Comparison of ENCODE assay signal across 15 cellular contexts in genomic region chr19:42078058-42078457, GRCh38. TPM values are rescaled to one million over a fixed set of nuclear protein-coding genes. Genes with fewer than 3 reads are reported as not detected.
DNase-seq lines count a peak whose midpoint lies in the region; ATAC-seq and TF ChIP-seq lines count a peak whose summit lies in the region.
"Had no signal": no experiment of that assay in that cellular context is flagged by ENCODE, and none has a peak within 500 bp of the region (broad histone marks: within the 10 kb centered on the region; RNA-seq: fewer than 3 reads in every experiment).

No MANE protein-coding gene starts in this region.

- DNase-seq in activated T-cell treated with anti-CD3 and anti-CD28 coated beads, Interleukin-2, amount 50 U/mL, for 72 hours = no peak
- no peak for DNase-seq in activated T-cell treated with anti-CD3 and anti-CD28 coated beads, Interleukin-2, amount 50 U/mL, for 48 hours
- DNase-seq in fibroblast of the aortic adventitia (ENCODE audit: low read depth) (no peak), GM13977 (ENCODE audit: low spot score) (no peak), SHP77 treated with DMSO at 0.1 percent for 48 hours (lab: John Stamatoyannopoulos, UW) (no peak), GM10266 (ENCODE audit: extremely low spot score) (no peak)
- DNase-seq: anterior cingulate cortex; BE2C; NCI-H1436; stimulated activated CD4-positive, alpha-beta T cell treated with anti-CD3 and anti-CD28 coated beads, Interleukin-4, amount 100 ng/mL, for 1 hour; testis; WERI-Rb-1 had no signal

- H3K27ac Mint-ChIP-seq in activated T-cell treated with anti-CD3 and anti-CD28 coated beads, Interleukin-2, amount 50 U/mL, for 72 hours = peak overlapping the region; percentile 84
- H3K27ac Mint-ChIP-seq in stimulated activated memory B cell treated with anti-CD40 and anti-IgM and Interleukin-4, amounts not matched to agents 10 μg/mL and 1 μg/mL and 100 μg/mL, for 72 hours = peak overlapping the region; percentile 99

- in situ Hi-C loops in GM13977 (cut with MboI; ENCODE audit: low pct_unique_long_range_greater_than_20kb, low sequenced_read_pairs, unreplicated experiment) = no loop called here

- H3K4me1 Mint-ChIP-seq in activated T-cell treated with anti-CD3 and anti-CD28 coated beads, Interleukin-2, amount 50 U/mL, for 72 hours (ENCODE audit: low read depth) = peaks cover 55% of the 10 kb centered on the region
- peaks cover 42% of the 10 kb centered on the region for H3K4me1 Mint-ChIP-seq in stimulated activated memory B cell treated with anti-CD40 and anti-IgM and Interleukin-4, amounts not matched to agents 10 μg/mL and 1 μg/mL and 100 μg/mL, for 72 hours

- H3K4me3 ChIP-seq in fibroblast of the aortic adventitia (ENCODE audit: low read depth, low read length) = peak overlapping the region; percentile 89
- H3K4me3 ChIP-seq: testis had no signal

- H3K9me3 Mint-ChIP-seq in activated T-cell treated with anti-CD3 and anti-CD28 coated beads, Interleukin-2, amount 50 U/mL, for 72 hours = no peaks in the 10 kb centered on the region
- no peaks in the 10 kb centered on the region for H3K9me3 Mint-ChIP-seq in stimulated activated memory B cell treated with anti-CD40 and anti-IgM and Interleukin-4, amounts not matched to agents 10 μg/mL and 1 μg/mL and 100 μg/mL, for 72 hours

- no peaks in the 10 kb centered on the region for H3K27me3 Mint-ChIP-seq in activated T-cell treated with anti-CD3 and anti-CD28 coated beads, Interleukin-2, amount 50 U/mL, for 72 hours (ENCODE audit: low read depth)
- no peaks in the 10 kb centered on the region for H3K27me3 Mint-ChIP-seq in stimulated activated memory B cell treated with anti-CD40 and anti-IgM and Interleukin-4, amounts not matched to agents 10 μg/mL and 1 μg/mL and 100 μg/mL, for 72 hours

- no peak for TF ChIP-seq CTCF in VCaP (conservative IDR thresholded peaks at IDR 0.05)
- no peak for TF ChIP-seq CTCF in fibroblast of the aortic adventitia (IDR thresholded peaks at IDR 0.05; ENCODE audit: insufficient read depth, low read length)
- no peak for TF ChIP-seq CTCF in GM13977 (IDR thresholded peaks at IDR 0.05; ENCODE audit: extremely low read depth, insufficient read depth, missing control alignments)
- TF ChIP-seq CTCF in GM10266 (IDR thresholded peaks at IDR 0.05; ENCODE audit: control insufficient read depth, insufficient read depth, low read depth, missing control alignments) = no peak

- peak overlapping the region; percentile 95 to 99 for H3K4me3 Mint-ChIP-seq in activated T-cell treated with anti-CD3 and anti-CD28 coated beads, Interleukin-2, amount 50 U/mL, for 72 hours
- peak overlapping the region; percentile 89 for H3K4me3 Mint-ChIP-seq in stimulated activated memory B cell treated with anti-CD40 and anti-IgM and Interleukin-4, amounts not matched to agents 10 μg/mL and 1 μg/mL and 100 μg/mL, for 72 hours

- peaks cover 5 to 12% of the 10 kb centered on the region in 2 donors for H3K36me3 Mint-ChIP-seq in activated T-cell treated with anti-CD3 and anti-CD28 coated beads, Interleukin-2, amount 50 U/mL, for 72 hours (ENCODE audit: insufficient read depth in 2 of 2)
- H3K36me3 Mint-ChIP-seq in stimulated activated memory B cell treated with anti-CD40 and anti-IgM and Interleukin-4, amounts not matched to agents 10 μg/mL and 1 μg/mL and 100 μg/mL, for 72 hours = peaks cover 35% of the 10 kb centered on the region

- ATAC-seq in activated T-cell treated with anti-CD3 and anti-CD28 coated beads, Interleukin-2, amount 50 U/mL, for 72 hours (replicated peaks in 1 of 2) = no peak
- no peak for ATAC-seq in stimulated activated memory B cell treated with anti-CD40 and anti-IgM and Interleukin-4, amounts not matched to agents 10 μg/mL and 1 μg/mL and 100 μg/mL, for 72 hours

- peak overlapping the region; percentile 89; the same call in 1 of the 2 replicates for H3K27ac ChIP-seq in VCaP
- H3K27ac ChIP-seq: epithelial cell of prostate, testis, WERI-Rb-1 had no signal

RNA-seq across cellular contexts. Expression of gene ZNF574, which starts 2.1 kb away (rescaled TPM):
- 10 to 100 TPM; 11.5 to 12.2 TPM for total RNA-seq in activated T-cell treated with anti-CD3 and anti-CD28 coated beads, Interleukin-2, amount 50 U/mL, for 72 hours
- total RNA-seq in fibroblast of the aortic adventitia (ENCODE audit: low replicate concordance) = 4.7 and 17.2 TPM in 2 replicates

RNA-seq across cellular contexts. Expression of gene GRIK5, which starts 8.1 kb away (rescaled TPM):
- total RNA-seq in activated T-cell treated with anti-CD3 and anti-CD28 coated beads, Interleukin-2, amount 50 U/mL, for 72 hours = 1 to 10 TPM; 1.1 to 3.8 TPM
- 0.08 and 0.18 TPM in 2 replicates for total RNA-seq in fibroblast of the aortic adventitia (ENCODE audit: low replicate concordance)

RNA-seq across cellular contexts. Expression of gene POU2F2, which starts 54.2 kb away (rescaled TPM):
- total RNA-seq in activated T-cell treated with anti-CD3 and anti-CD28 coated beads, Interleukin-2, amount 50 U/mL, for 72 hours = 10 to 100 TPM; 45.0 to 56.0 TPM
- 0.08 and 0.18 TPM in 2 replicates for total RNA-seq in fibroblast of the aortic adventitia (ENCODE audit: low replicate concordance)

Comparison
In these comparisons a context has a peak if more than half of its experiments do, and no peak if none do; other contexts are left out.
1. RNA of gene POU2F2, which starts 54.2 kb away (total RNA-seq): 45.0 to 56.0 TPM in activated T-cell treated with anti-CD3 and anti-CD28 coated beads, Interleukin-2, amount 50 U/mL, for 72 hours; 0.08 to 0.18 TPM in fibroblast of the aortic adventitia; every median in the first group is over 10 times any median in the second.